Comparison of ENCODE assay signal across 15 cellular contexts in genomic region chr12:46222642-46223041, GRCh38. TPM values are rescaled to one million over a fixed set of nuclear protein-coding genes. Genes with fewer than 3 reads are reported as not detected.
DNase-seq lines count a peak whose midpoint lies in the region; ATAC-seq and TF ChIP-seq lines count a peak whose summit lies in the region.
"Had no signal": no experiment of that assay in that cellular context is flagged by ENCODE, and none has a peak within 500 bp of the region (broad histone marks: within the 10 kb centered on the region; RNA-seq: fewer than 3 reads in every experiment).

No MANE protein-coding gene starts in this region.

- no peaks in the 10 kb centered on the region for H3K9me3 Mint-ChIP-seq in activated naive CD8-positive, alpha-beta T cell treated with anti-CD3 and anti-CD28 coated beads, Interleukin-2, amount 10 ng/mL, durations not matched to agents 7 days and 5 days

- H3K27ac ChIP-seq in sigmoid colon, result peak overlapping the region; percentile 73 to 84 (median 80)

- no peaks in the 10 kb centered on the region for H3K9me3 ChIP-seq in sigmoid colon

- no peak for TF ChIP-seq POLR2A in sigmoid colon (IDR thresholded peaks at IDR 0.05)

- peaks cover 0 to 7% (median 0%) of the 10 kb centered on the region in 4 donors for H3K36me3 ChIP-seq in sigmoid colon

- H3K27ac Mint-ChIP-seq in activated naive CD8-positive, alpha-beta T cell treated with anti-CD3 and anti-CD28 coated beads, Interleukin-2, amount 10 ng/mL, durations not matched to agents 7 days and 5 days, result peak overlapping the region; percentile 84

- TF ChIP-seq CTCF in sigmoid colon (IDR thresholded peaks at IDR 0.05), result no peak

- no peak for ATAC-seq in activated naive CD8-positive, alpha-beta T cell treated with anti-CD3 and anti-CD28 coated beads, Interleukin-2, amount 10 ng/mL, durations not matched to agents 7 days and 5 days (ENCODE audit: low read depth)
- no peak for ATAC-seq in GM18858 (IDR thresholded peaks at IDR 0.05; ENCODE audit: unreplicated experiment)
- ATAC-seq: left ventricle myocardium superior, PC-3, right cardiac atrium had no signal

- WGBS in sigmoid colon, 2 donors, result 37 to 73% methylated on average over 1 of the region's 1 CpG

- in situ Hi-C loops in ACHN (cut with HindIII; ENCODE audit: low pct_ligation_motif_present, low pct_unique_long_range_greater_than_20kb, low sequenced_read_pairs), result no loop called here

- DNase-seq in SIG-M5 treated with dmso at 0.1 percent for 504 hours (lab: John Stamatoyannopoulos, UW; ENCODE audit: unreplicated experiment) (peak; percentile 28), SIG-M5 (lab: John Stamatoyannopoulos, UW) (no peak), MV-4-11 (lab: John Stamatoyannopoulos, UW) (peak; percentile 71), sigmoid colon (no peak), iPS-NIHi11 (ENCODE audit: low spot score) (no peak), ACHN (no peak)
- no peak for DNase-seq in activated naive CD8-positive, alpha-beta T cell treated with anti-CD3 and anti-CD28 coated beads, Interleukin-2, amount 10 ng/mL, durations not matched to agents 7 days and 5 days
- DNase-seq: 8988T, cerebellar nuclear complex, erythroblast, left ventricle myocardium superior, NCI-H1105 treated with DMSO at 0.1 percent for 48 hours, PC-3, right cardiac atrium had no signal

- peaks cover 0 to 89% (median 73%) of the 10 kb centered on the region in 4 donors for H3K4me1 ChIP-seq in sigmoid colon

- peak overlapping the region; percentile 9 for H3K4me3 Mint-ChIP-seq in activated naive CD8-positive, alpha-beta T cell treated with anti-CD3 and anti-CD28 coated beads, Interleukin-2, amount 10 ng/mL, durations not matched to agents 7 days and 5 days

- H3K4me1 Mint-ChIP-seq in activated naive CD8-positive, alpha-beta T cell treated with anti-CD3 and anti-CD28 coated beads, Interleukin-2, amount 10 ng/mL, durations not matched to agents 7 days and 5 days, result peaks cover 67% of the 10 kb centered on the region

- no peaks in the 10 kb centered on the region for H3K27me3 Mint-ChIP-seq in activated naive CD8-positive, alpha-beta T cell treated with anti-CD3 and anti-CD28 coated beads, Interleukin-2, amount 10 ng/mL, durations not matched to agents 7 days and 5 days

- intact Hi-C loops in sigmoid colon (cut with DNase I), result loop anchor here (5.0 kb wide), 1 partner anchor 150 kb away; the partner anchor contains the start of gene SLC38A2

- H3K4me3 ChIP-seq in sigmoid colon, result no peak overlapping the region

- H3K27me3 ChIP-seq in sigmoid colon, result no peaks in the 10 kb centered on the region

- TF ChIP-seq EP300 in sigmoid colon (IDR thresholded peaks at IDR 0.05), result no peak

- H3K36me3 Mint-ChIP-seq in activated naive CD8-positive, alpha-beta T cell treated with anti-CD3 and anti-CD28 coated beads, Interleukin-2, amount 10 ng/mL, durations not matched to agents 7 days and 5 days, result peaks cover 63% of the 10 kb centered on the region

- POLR2A ChIA-PET in activated naive CD8-positive, alpha-beta T cell treated with anti-CD3 and anti-CD28 coated beads, Interleukin-2, amount 10 ng/mL, durations not matched to agents 7 days and 5 days (lab: Charles Lee), result interaction anchor here (0.9 to 2.2 kb wide), 2 partner anchors 11 to 47 kb away, joined by 3 to 23 read pairs; partner anchors contain the start of gene SLC38A1

RNA-seq across cellular contexts. Expression of gene SLC38A1, which starts 46.2 kb away (rescaled TPM):
- 100 to 1,000 TPM; 194 to 207 TPM for total RNA-seq in activated naive CD8-positive, alpha-beta T cell treated with anti-CD3 and anti-CD28 coated beads, Interleukin-2, amount 10 ng/mL, durations not matched to agents 7 days and 5 days
- 100 to 1,000 TPM; 149 to 209 (median 177) TPM for total RNA-seq in sigmoid colon
- polyA plus RNA-seq in sigmoid colon, result 10 to 100 TPM in 2 of 3 donors, 1 to 10 TPM in 1; 8.4 to 54.9 (median 11.1) TPM

Comparison
In these comparisons a context has a peak if more than half of its experiments do, and no peak if none do; other contexts are left out.
1. DNase-seq: peak in SIG-M5 treated with dmso at 0.1 percent for 504 hours (single experiment) and MV-4-11 (single experiment); none in SIG-M5 (single experiment), activated naive CD8-positive, alpha-beta T cell treated with anti-CD3 and anti-CD28 coated beads, Interleukin-2, amount 10 ng/mL, durations not matched to agents 7 days and 5 days (single experiment), sigmoid colon (single experiment), iPS-NIHi11 (single experiment) and ACHN (single experiment).